ENCODE assay signal across 1 cellular context in genomic region chr17:77804796-77805426, GRCh38.
TF ChIP-seq lines count a peak whose summit lies in the region.

No MANE protein-coding gene starts in this region.

TF ChIP-seq in H1, 55 proteins besides CTCF, POLR2A, EP300 and RAD21 (continued from another document):
- TF ChIP-seq CHD7 (IDR thresholded peaks at IDR 0.05; ENCODE audit: insufficient replicate concordance, low read length) (no peak), CHD2 (IDR thresholded peaks at IDR 0.05; ENCODE audit: low read length) (no peak), ATF3 (IDR thresholded peaks at IDR 0.05; ENCODE audit: insufficient read depth, low read depth, low read length) (no peak), BRCA1 (IDR thresholded peaks at IDR 0.05; ENCODE audit: low read depth, low read length) (no peak), ZNF274 (IDR thresholded peaks at IDR 0.05; ENCODE audit: borderline replicate concordance, extremely low read depth, low read length) (no peak), POLR2AphosphoS5 (IDR thresholded peaks at IDR 0.05; ENCODE audit: low read depth, low read length) (no peak), FOSL1 (IDR thresholded peaks at IDR 0.05; ENCODE audit: insufficient read depth, low read depth, low read length) (no peak), RXRA (IDR thresholded peaks at IDR 0.05; ENCODE audit: insufficient read depth, low read depth, low read length) (no peak), SIRT6 (IDR thresholded peaks at IDR 0.05; ENCODE audit: low read length) (no peak), YY1 (IDR thresholded peaks at IDR 0.05; ENCODE audit: low read depth, low read length) (no peak)
